Comparison of ENCODE assay signal across 15 cellular contexts in genomic region chr3:25508901-25509300, GRCh38.
DNase-seq lines count a peak whose midpoint lies in the region; ATAC-seq and TF ChIP-seq lines count a peak whose summit lies in the region.
"Had no signal": no experiment of that assay in that cellular context is flagged by ENCODE, and none has a peak within 500 bp of the region (broad histone marks: within the 10 kb centered on the region; RNA-seq: fewer than 3 reads in every experiment).

No MANE protein-coding gene starts in this region.

- H3K36me3 ChIP-seq in OCI-LY7 (ENCODE audit: insufficient read depth, low read length) (no peaks in the 10 kb centered on the region), HAP-1 (replicated peaks) (no peaks in the 10 kb centered on the region)

- no peak overlapping the region for H3K4me3 Mint-ChIP-seq in naive thymus-derived CD8-positive, alpha-beta T cell
- H3K4me3 Mint-ChIP-seq: activated CD4-positive, alpha-beta T cell treated with anti-CD3 and anti-CD28 coated beads, Interleukin-2, amount 10 ng/mL, durations not matched to agents 7 days and 5 days; CD4-positive, CD25-positive, alpha-beta regulatory T cell; dendritic cell treated with granulocyte-macrophage colony-stimulating factor and Interleukin-4, amounts not matched to agents 40 ng/mL and 50 ng/mL, for 4 days had no signal

- H3K4me1 ChIP-seq in OCI-LY7 (ENCODE audit: insufficient read depth, low read length, poor library complexity, severe bottlenecking) (no peaks in the 10 kb centered on the region), HAP-1 (no peaks in the 10 kb centered on the region)

- TF ChIP-seq CTCF in fibroblast of villous mesenchyme (IDR thresholded peaks at IDR 0.05; ENCODE audit: insufficient read depth, low read depth, low read length) (no peak), OCI-LY7 (conservative IDR thresholded peaks at IDR 0.05; ENCODE audit: low read length) (no peak)

- H3K27ac Mint-ChIP-seq in naive thymus-derived CD8-positive, alpha-beta T cell: no peak overlapping the region
- H3K27ac Mint-ChIP-seq: activated CD4-positive, alpha-beta T cell treated with anti-CD3 and anti-CD28 coated beads, Interleukin-2, amount 10 ng/mL, durations not matched to agents 7 days and 5 days; CD4-positive, CD25-positive, alpha-beta regulatory T cell; dendritic cell treated with granulocyte-macrophage colony-stimulating factor and Interleukin-4, amounts not matched to agents 40 ng/mL and 50 ng/mL, for 4 days had no signal

- POLR2A ChIA-PET in OCI-LY7 (lab: Charles Lee): interaction anchor here (1.1 kb wide), 2 partner anchors 10 to 12 kb away, joined by 3 to 4 read pairs; no protein-coding TSS in a partner anchor
- POLR2A ChIA-PET in naive thymus-derived CD8-positive, alpha-beta T cell (lab: Charles Lee): no interaction called here

- no peak overlapping the region for H3K27ac ChIP-seq in OCI-LY7 (ENCODE audit: low read depth, low read length, poor library complexity, severe bottlenecking)

- no peaks in the 10 kb centered on the region for H3K27me3 ChIP-seq in HAP-1 (ENCODE audit: low read depth)

- no peak overlapping the region for H2AFZ ChIP-seq in OCI-LY7 (ENCODE audit: low read length)

- in situ Hi-C loops in HAP-1 (cut with MboI; ENCODE audit: low sequenced_read_pairs): no loop called here

- no peaks in the 10 kb centered on the region for H3K36me3 Mint-ChIP-seq in naive thymus-derived CD8-positive, alpha-beta T cell
- H3K36me3 Mint-ChIP-seq: CD4-positive, CD25-positive, alpha-beta regulatory T cell had no signal

- ATAC-seq in naive thymus-derived CD8-positive, alpha-beta T cell: no peak
- ATAC-seq in HG03342 (IDR thresholded peaks at IDR 0.05; ENCODE audit: unreplicated experiment): no peak
- ATAC-seq: stimulated activated naive CD8-positive, alpha-beta T cell treated with anti-CD3 and anti-CD28 coated beads, Interleukin-15, Interleukin-2, amounts not matched to agents 100 U/mL and 50 U/mL, for 24 hours had no signal

- H3K4me1 Mint-ChIP-seq in naive thymus-derived CD8-positive, alpha-beta T cell: no peaks in the 10 kb centered on the region
- H3K4me1 Mint-ChIP-seq: activated CD4-positive, alpha-beta T cell treated with anti-CD3 and anti-CD28 coated beads, Interleukin-2, amount 10 ng/mL, durations not matched to agents 7 days and 5 days; CD4-positive, CD25-positive, alpha-beta regulatory T cell had no signal

- H3K4me2 ChIP-seq in OCI-LY7 (ENCODE audit: low read length): no peak overlapping the region

- CTCF ChIA-PET in OCI-LY7 (lab: Charles Lee; ENCODE audit: unreplicated experiment): no interaction called here

- peak; percentile 91 for DNase-seq in EH (ENCODE audit: low read depth)
- peak; percentile 41 for DNase-seq in SW480 (ENCODE audit: low spot score)
- peak; percentile 19 for DNase-seq in fibroblast of villous mesenchyme (ENCODE audit: low read depth)
- DNase-seq in renal cortical epithelial cell (ENCODE audit: low read depth): peak; percentile 87
- DNase-seq in OCI-LY7 (ENCODE audit: low spot score): no peak
- DNase-seq in naive thymus-derived CD8-positive, alpha-beta T cell: no peak
- DNase-seq in HAP-1 (ENCODE audit: low spot score in 2 of 2): no peak
- DNase-seq: activated CD4-positive, alpha-beta T cell treated with anti-CD3 and anti-CD28 coated beads, Interleukin-2, amount 10 ng/mL, durations not matched to agents 7 days and 5 days; activated effector memory CD4-positive, alpha-beta T cell treated with anti-CD3 and anti-CD28 coated beads, Interleukin-2, amount 50 U/mL, for 16 hours; CD4-positive, CD25-positive, alpha-beta regulatory T cell; hypothalamus; NCI-H526 treated with DMSO at 0.1 percent for 48 hours; stimulated activated naive CD8-positive, alpha-beta T cell treated with anti-CD3 and anti-CD28 coated beads, Interleukin-15, Interleukin-2, amounts not matched to agents 100 U/mL and 50 U/mL, for 24 hours had no signal

- BruUV-seq in OCI-LY7 (replicated peaks; lab: Mats Ljungman, UMichigan): no TSS peak

- peaks cover 3 to 11% (median 9%) of the 10 kb centered on the region in 5 donors for H3K27me3 Mint-ChIP-seq in naive thymus-derived CD8-positive, alpha-beta T cell
- H3K27me3 Mint-ChIP-seq: activated CD4-positive, alpha-beta T cell treated with anti-CD3 and anti-CD28 coated beads, Interleukin-2, amount 10 ng/mL, durations not matched to agents 7 days and 5 days; dendritic cell treated with granulocyte-macrophage colony-stimulating factor and Interleukin-4, amounts not matched to agents 40 ng/mL and 50 ng/mL, for 4 days had no signal

- H3K9me3 ChIP-seq in OCI-LY7 (ENCODE audit: low read length) (no peaks in the 10 kb centered on the region), HAP-1 (no peaks in the 10 kb centered on the region)

- intact Hi-C loops in OCI-LY7 (cut with micrococcal nuclease; ENCODE audit: unreplicated experiment): no loop called here

- no peaks in the 10 kb centered on the region for H4K20me1 ChIP-seq in OCI-LY7 (ENCODE audit: insufficient read depth, low read length)

- H3K4me3 ChIP-seq in fibroblast of villous mesenchyme (ENCODE audit: low read depth, low read length): no peak overlapping the region
- H3K4me3 ChIP-seq in OCI-LY7 (ENCODE audit: low read depth, low read length, poor library complexity, severe bottlenecking): no peak overlapping the region
- H3K4me3 ChIP-seq in HAP-1: no peak overlapping the region

- no peaks in the 10 kb centered on the region for H3K79me2 ChIP-seq in OCI-LY7 (ENCODE audit: insufficient read depth, low read depth, low read length)

- H3K9me3 Mint-ChIP-seq in naive thymus-derived CD8-positive, alpha-beta T cell: peaks cover 0 to 2% (median 0%) of the 10 kb centered on the region in 9 donors
- H3K9me3 Mint-ChIP-seq: activated CD4-positive, alpha-beta T cell treated with anti-CD3 and anti-CD28 coated beads, Interleukin-2, amount 10 ng/mL, durations not matched to agents 7 days and 5 days; dendritic cell treated with granulocyte-macrophage colony-stimulating factor and Interleukin-4, amounts not matched to agents 40 ng/mL and 50 ng/mL, for 4 days had no signal

- H3K9me2 ChIP-seq in OCI-LY7 (ENCODE audit: insufficient read depth, low read length): no peaks in the 10 kb centered on the region

Comparison
In these comparisons a context has a peak if more than half of its experiments do, and no peak if none do; other contexts are left out.
1. DNase-seq: peak in EH (single experiment), SW480 (single experiment), fibroblast of villous mesenchyme (single experiment) and renal cortical epithelial cell (single experiment); none in OCI-LY7 (single experiment), naive thymus-derived CD8-positive, alpha-beta T cell (0 of 10) and HAP-1 (0 of 2).